ENCODE assay signal across 24 cellular contexts in genomic region chr2:178848335-178848734, GRCh38. TPM values are rescaled to one million over a fixed set of nuclear protein-coding genes. Genes with fewer than 3 reads are reported as not detected.
A peak's percentile ranks its signal among the peaks of the same experiment; 100 is the strongest.
DNase-seq lines count a peak whose midpoint lies in the region; ATAC-seq, FAIRE-seq and TF ChIP-seq lines count a peak whose summit lies in the region.
"Had no signal": no experiment of that assay in that cellular context is flagged by ENCODE, and none has a peak within 500 bp of the region (broad histone marks: within the 10 kb centered on the region; RNA-seq: fewer than 3 reads in every experiment).

No MANE protein-coding gene starts in this region.

- H3K79me2 ChIP-seq in PC-9 (ENCODE audit: low read depth): no peaks in the 10 kb centered on the region
- no peaks in the 10 kb centered on the region for H3K79me2 ChIP-seq in K562 (ENCODE audit: control insufficient read depth, insufficient read depth, low read length)
- no peaks in the 10 kb centered on the region for H3K79me2 ChIP-seq in GM23248 (ENCODE audit: insufficient read depth)

- H3K4me1 ChIP-seq in PC-9 (replicated peaks; ENCODE audit: insufficient read depth) (peaks cover 15% of the 10 kb centered on the region), K562 (replicated peaks in 1 of 2; ENCODE audit: control insufficient read depth in 2 of 2, insufficient read depth in 2 of 2, low read length in 2 of 2) (no peaks in the 10 kb centered on the region), GM23248 (ENCODE audit: insufficient read depth) (peaks cover 21% of the 10 kb centered on the region)
- H3K4me1 ChIP-seq: BE2C, BLaER1 had no signal

- no peak for TF ChIP-seq EP300 in K562 (IDR thresholded peaks at IDR 0.05; ENCODE audit: low read length)

- no peaks in the 10 kb centered on the region for H3K9me2 ChIP-seq in PC-9 (ENCODE audit: insufficient read depth)
- H3K9me2 ChIP-seq in GM23248 (ENCODE audit: insufficient read depth): no peaks in the 10 kb centered on the region; the same call in 1 of the 2 replicates

- in situ Hi-C loops in K562 (cut with MboI) (no loop called here), GM23248 (cut with MboI) (no loop called here)

- TF ChIP-seq CTCF in PC-9 (conservative IDR thresholded peaks at IDR 0.05) (no peak), K562 (IDR thresholded peaks at IDR 0.05 in 2 of 3, conservative IDR thresholded peaks at IDR 0.05 in 1 of 3; ENCODE audit: insufficient read depth in 2 of 3, low read depth in 1 of 3, low read length in 3 of 3) (no peak)

- no peaks in the 10 kb centered on the region for H3K27me3 ChIP-seq in PC-9 (ENCODE audit: insufficient read depth, low read depth)
- H3K27me3 ChIP-seq in K562 (ENCODE audit: control insufficient read depth in 2 of 2, insufficient read depth in 2 of 2, low read length in 2 of 2): no peaks in the 10 kb centered on the region
- H3K27me3 ChIP-seq in GM23248 (replicated peaks; ENCODE audit: insufficient read depth): no peaks in the 10 kb centered on the region
- H3K27me3 ChIP-seq: BE2C, BLaER1 had no signal

- H2AFZ ChIP-seq in PC-9 (peak overlapping the region; percentile 56), K562 (ENCODE audit: low read depth, low read length) (no peak overlapping the region), GM23248 (no peak overlapping the region)

- WGBS in K562 (ENCODE audit: insufficient coverage, low coverage, missing lambda C conversion rate): under 1% methylated on average over 5 of the region's 5 CpGs
- 90 to 92% methylated on average over 5 of the region's 5 CpGs for WGBS in GM23248 (ENCODE audit: low coverage in 1 of 2, low lambda C conversion rate in 2 of 2, missing lambda C conversion rate in 2 of 2), 2 experiments

- peaks cover 5% of the 10 kb centered on the region; the same call in 1 of the 2 replicates for H3K9me3 ChIP-seq in PC-9 (ENCODE audit: insufficient read depth, low read depth)
- H3K9me3 ChIP-seq in K562 (replicated peaks; ENCODE audit: control insufficient read depth, insufficient read depth, low read depth, low read length): no peaks in the 10 kb centered on the region
- no peaks in the 10 kb centered on the region for H3K9me3 ChIP-seq in GM23248 (ENCODE audit: low read depth)
- H3K9me3 ChIP-seq: BE2C, BLaER1 had no signal

- no peak for ATAC-seq in K562
- ATAC-seq in HG03457 (IDR thresholded peaks at IDR 0.05; ENCODE audit: unreplicated experiment): no peak
- ATAC-seq: GM12878 had no signal

- no peak for FAIRE-seq in K562 (lab: Jason Lieb, UNC)
- FAIRE-seq: A204.1, GM12878, GM19239 had no signal

- intact Hi-C loops in PC-9 (cut with micrococcal nuclease; ENCODE audit: unreplicated experiment) (no loop called here), K562 (cut with micrococcal nuclease) (no loop called here)

- CTCF ChIA-PET in PC-9 (lab: Charles Lee) (no interaction called here), K562 (lab: Yijun Ruan, JAX; ENCODE audit: low intra/inter-chr PET ratio) (no interaction called here)

- BruUV-seq in PC-9 (replicated peaks; lab: Mats Ljungman, UMichigan) (no TSS peak), K562 (replicated peaks; lab: Mats Ljungman, UMichigan) (no TSS peak)

- H4K20me1 ChIP-seq in PC-9 (ENCODE audit: insufficient read depth): no peaks in the 10 kb centered on the region
- no peaks in the 10 kb centered on the region for H4K20me1 ChIP-seq in K562 (replicated peaks; ENCODE audit: control insufficient read depth, insufficient read depth, low read length)
- no peaks in the 10 kb centered on the region for H4K20me1 ChIP-seq in GM23248 (ENCODE audit: insufficient read depth)
- H4K20me1 ChIP-seq: BLaER1 had no signal

- no peak for TF ChIP-seq POLR2A in K562 (conservative IDR thresholded peaks at IDR 0.05)

- H3K27ac ChIP-seq in PC-9: no peak overlapping the region
- no peak overlapping the region for H3K27ac ChIP-seq in K562 (ENCODE audit: extremely low read depth, low read depth, low read length)
- no peak overlapping the region for H3K27ac ChIP-seq in GM23248
- H3K27ac ChIP-seq: BLaER1 had no signal

- H3K36me3 ChIP-seq in PC-9 (ENCODE audit: low read depth) (no peaks in the 10 kb centered on the region), K562 (ENCODE audit: control insufficient read depth, insufficient read depth, low read length) (no peaks in the 10 kb centered on the region), GM23248 (ENCODE audit: low read depth) (no peaks in the 10 kb centered on the region)
- H3K36me3 ChIP-seq: BE2C, BLaER1 had no signal

- H3K9me1 ChIP-seq in K562 (ENCODE audit: control insufficient read depth, insufficient read depth, low read length): no peaks in the 10 kb centered on the region

- H3K9ac ChIP-seq in K562 (ENCODE audit: insufficient read depth in 1 of 2, low read depth in 2 of 2, low read length in 2 of 2) (no peak overlapping the region), GM23248 (no peak overlapping the region)
- H3K9ac ChIP-seq: BLaER1 had no signal

- DNase-seq in PC-9: peak in 1 of 2 experiments; percentile 53
- DNase-seq in K562 (ENCODE audit: extremely low read depth in 1 of 4, low spot score in 3 of 4): no peak
- no peak for DNase-seq in GM23248
- DNase-seq in activated naive CD4-positive, alpha-beta T cell (lab: John Stamatoyannopoulos, UW): no peak
- DNase-seq: 8988T; ACHN; BE2C; C1 segment of cervical spinal cord; CD4-positive, alpha-beta memory T cell; CD4-positive, CD25-positive, alpha-beta regulatory T cell; CD8-positive, alpha-beta memory T cell; COR-L47; DMS 273 treated with DMSO at 0.1 percent for 48 hours; DMS153; DMS53; DMS79; DND-41; EL; GDM1 had no signal

- H3F3A ChIP-seq in PC-9 (ENCODE audit: insufficient read depth, low read depth) (no peaks in the 10 kb centered on the region), GM23248 (ENCODE audit: insufficient read depth) (peaks cover 18% of the 10 kb centered on the region)

- H3K4me3 ChIP-seq in PC-9: no peak overlapping the region
- H3K4me3 ChIP-seq in K562: no peak overlapping the region
- H3K4me3 ChIP-seq in GM23248: no peak overlapping the region
- H3K4me3 ChIP-seq: BLaER1, GM12878 had no signal

- no peak overlapping the region for H3K4me2 ChIP-seq in PC-9
- H3K4me2 ChIP-seq in K562 (ENCODE audit: insufficient read depth, low read length): no peak overlapping the region
- no peak overlapping the region for H3K4me2 ChIP-seq in GM23248 (ENCODE audit: unreplicated experiment)
- H3K4me2 ChIP-seq: BLaER1 had no signal

- POLR2A ChIA-PET in PC-9 (lab: Charles Lee; ENCODE audit: unreplicated experiment): no interaction called here
- POLR2A ChIA-PET in K562 (lab: Yijun Ruan, JAX): interaction anchor here (0.6 kb wide), 1 partner anchor 37 kb away, joined by 3 read pairs; no protein-coding TSS in a partner anchor

- no peak for TF ChIP-seq RAD21 in K562 (CRISPR knock-in tag; conservative IDR thresholded peaks at IDR 0.05 in 1 of 2, IDR thresholded peaks at IDR 0.05 in 1 of 2)

TF ChIP-seq in K562, 482 proteins besides CTCF, POLR2A, EP300 and RAD21:
- TF ChIP-seq SPI1 (IDR thresholded peaks at IDR 0.05; ENCODE audit: borderline replicate concordance, low read depth, low read length) (peak; percentile 74; the same call in 1 of the 2 replicates), ZNF324 (CRISPR knock-in tag; IDR thresholded peaks at IDR 0.05) (no peak)

RNA-seq across cellular contexts. Expression of gene TTN, which starts 41.1 kb away (rescaled TPM):
- total RNA-seq in PC-9 (2021) (not detected in 2 replicates), K562 (2014; rRNA removed) (under 0.01 TPM in 1 of 2 replicates, not detected in the other), K562 (2014; rRNA removed; fragmentation: Illumina TruSeq; extraction: Trizol) (under 0.01 TPM in 2 replicates), K562 (2015; rRNA removed; fragmentation: Illumina TruSeq; extraction: Trizol) (under 0.01 and 0.07 TPM in 2 replicates), K562 (2021) (0.07 and 0.20 TPM in 2 replicates)
- 0.02 and 0.09 TPM in 2 replicates for total RNA-seq in K562 (2011; cell fraction: chromatin; rRNA removed; ENCODE audit: low replicate concordance)
- total RNA-seq in K562 (2011; cell fraction: nucleolus; rRNA removed): under 0.01 TPM in 2 replicates
- under 0.01 and 0.31 TPM in 2 replicates for total RNA-seq in K562 (2011; cell fraction: nucleoplasm; rRNA removed)
- polyA plus RNA-seq in K562 (2011; rRNA removed) (0.01 TPM in 1 of 2 replicates, not detected in the other), K562 (2014; fragmentation: Illumina TruSeq; extraction: Trizol) (not detected in 2 replicates), K562 (2014; fragmentation: Nextera tagmentation; extraction: Ambion mirVana) (under 1 TPM; 0.11 TPM), K562 (2014; rRNA removed) (under 0.01 TPM in 1 of 2 replicates, not detected in the other), GM23248 (2016; fragmentation: Nextera tagmentation; extraction: Ambion mirVana) (0.13 and 0.39 TPM in 2 replicates)
- polyA plus RNA-seq in K562 (2011; cell fraction: cytosol; rRNA removed): 0.06 TPM in 1 of 2 replicates, not detected in the other
- polyA plus RNA-seq in K562 (2011; cell fraction: nucleus; rRNA removed): under 0.01 and 0.01 TPM in 2 replicates
- 0.18 and 0.43 TPM in 2 replicates for polyA plus RNA-seq in K562 (2012)
- polyA minus RNA-seq in K562 (2011; rRNA and poly(A)+ RNA removed): 0.06 and 0.07 TPM in 2 replicates
- polyA minus RNA-seq in K562 (2011; cell fraction: cytosol; rRNA and poly(A)+ RNA removed): not detected in 2 replicates
- polyA minus RNA-seq in K562 (2011; cell fraction: nucleus; rRNA and poly(A)+ RNA removed): 0.13 and 0.22 TPM in 2 replicates
- not detected in 2 replicates for total RNA-seq in GM23248 (2014; rRNA removed; shearing (Covaris generic))
